Comparison of ENCODE assay signal across 8 cellular contexts in the genomic region with DNA sequence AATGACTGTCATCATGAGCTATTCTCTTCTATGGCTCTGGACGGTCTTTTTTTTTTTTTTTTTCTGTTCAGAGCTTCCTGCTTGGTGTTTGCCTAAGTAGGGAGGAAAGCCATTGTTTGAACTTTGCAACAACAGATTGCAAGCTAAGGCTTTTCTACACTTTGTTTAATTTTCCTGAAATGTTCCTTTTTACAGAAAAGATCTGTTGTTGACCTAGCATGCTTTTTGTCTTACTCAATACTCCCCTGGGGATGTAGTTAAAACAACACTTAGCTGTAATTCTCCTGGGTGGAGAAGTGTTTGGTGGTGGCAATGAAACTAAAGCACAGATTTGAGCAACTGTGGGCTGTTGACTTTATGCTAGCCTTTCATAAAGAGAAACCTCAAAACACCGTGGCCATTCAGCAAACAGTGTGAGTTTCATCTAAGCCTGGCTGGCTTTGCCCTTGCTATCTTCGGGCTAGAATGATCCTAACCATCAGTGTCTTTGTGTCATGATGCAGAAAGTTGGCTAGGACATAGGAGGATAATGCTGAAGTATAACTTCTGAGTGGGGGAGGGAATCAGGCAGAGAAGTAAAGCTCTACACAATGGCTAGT.
A peak's percentile ranks its signal among the peaks of the same experiment; 100 is the strongest.
DNase-seq lines count a peak whose midpoint lies in the region; ATAC-seq and TF ChIP-seq lines count a peak whose summit lies in the region.

No MANE protein-coding gene starts in this region.

- intact Hi-C loops in heart left ventricle (cut with DNase I) (no loop called here), thyroid gland (cut with DNase I) (no loop called here)

- no peak overlapping the region for H3K4me3 Mint-ChIP-seq in activated CD8-positive, alpha-beta memory T cell treated with anti-CD3 and anti-CD28 coated beads, Interleukin-2, amount 10 ng/mL, durations not matched to agents 7 days and 5 days
- no peak overlapping the region for H3K4me3 Mint-ChIP-seq in glutamatergic neuron (ENCODE audit: unreplicated experiment)

- 28 to 45% (median 37%) methylated on average over 3 of the region's 3 CpGs for WGBS in heart left ventricle, 4 donors
- 8 to 15% methylated on average over 3 of the region's 3 CpGs for WGBS in thyroid gland, 2 donors

- H3K27me3 ChIP-seq in heart left ventricle (no peaks in the 10 kb centered on the region), thyroid gland (no peaks in the 10 kb centered on the region), MG63 (no peaks in the 10 kb centered on the region)

- no peaks in the 10 kb centered on the region for H3K9me3 ChIP-seq in heart left ventricle
- no peaks in the 10 kb centered on the region for H3K9me3 ChIP-seq in thyroid gland
- no peaks in the 10 kb centered on the region for H3K9me3 ChIP-seq in MG63

- TF ChIP-seq CTCF in heart left ventricle (IDR thresholded peaks at IDR 0.05) (no peak), thyroid gland (IDR thresholded peaks at IDR 0.05) (no peak), glutamatergic neuron (IDR thresholded peaks at IDR 0.05; ENCODE audit: partially characterized antibody, unreplicated experiment) (no peak)

- no peaks in the 10 kb centered on the region for H3K36me3 ChIP-seq in heart left ventricle
- no peaks in the 10 kb centered on the region for H3K36me3 ChIP-seq in thyroid gland
- H3K36me3 ChIP-seq in MG63, result no peaks in the 10 kb centered on the region

- H3K4me3 ChIP-seq in heart left ventricle (peak overlapping the region in 2 of 12 donors; percentile 8 to 13), thyroid gland (replicated peaks in 1 of 3) (no peak overlapping the region), MG63 (no peak overlapping the region)

- DNase-seq in activated CD8-positive, alpha-beta memory T cell treated with anti-CD3 and anti-CD28 coated beads, Interleukin-2, amount 10 ng/mL, durations not matched to agents 7 days and 5 days, result no peak
- no peak for DNase-seq in activated CD8-positive, alpha-beta memory T cell treated with anti-CD3 and anti-CD28 coated beads for 24 hours
- DNase-seq in RPMI8226 (peak; percentile 48), heart left ventricle (no peak), thyroid gland (peak; percentile 17 to 33), MG63 (no peak), glutamatergic neuron (no peak)

- peaks cover 15% of the 10 kb centered on the region for H3K27me3 Mint-ChIP-seq in activated CD8-positive, alpha-beta memory T cell treated with anti-CD3 and anti-CD28 coated beads, Interleukin-2, amount 10 ng/mL, durations not matched to agents 7 days and 5 days
- peaks cover 2% of the 10 kb centered on the region for H3K27me3 Mint-ChIP-seq in glutamatergic neuron (ENCODE audit: unreplicated experiment)

- no peaks in the 10 kb centered on the region for H3K9me3 Mint-ChIP-seq in activated CD8-positive, alpha-beta memory T cell treated with anti-CD3 and anti-CD28 coated beads, Interleukin-2, amount 10 ng/mL, durations not matched to agents 7 days and 5 days (ENCODE audit: low read depth)
- H3K9me3 Mint-ChIP-seq in glutamatergic neuron (ENCODE audit: unreplicated experiment), result no peaks in the 10 kb centered on the region

- H3K27ac Mint-ChIP-seq in activated CD8-positive, alpha-beta memory T cell treated with anti-CD3 and anti-CD28 coated beads, Interleukin-2, amount 10 ng/mL, durations not matched to agents 7 days and 5 days, result peak overlapping the region; percentile 29
- H3K27ac Mint-ChIP-seq in glutamatergic neuron (ENCODE audit: unreplicated experiment), result no peak overlapping the region

- H3K4me1 ChIP-seq in heart left ventricle, result peaks cover 0 to 83% (median 15%) of the 10 kb centered on the region in 12 donors
- peaks cover 13 to 17% of the 10 kb centered on the region in 2 donors for H3K4me1 ChIP-seq in thyroid gland

- peaks cover 6% of the 10 kb centered on the region for H3K36me3 Mint-ChIP-seq in activated CD8-positive, alpha-beta memory T cell treated with anti-CD3 and anti-CD28 coated beads, Interleukin-2, amount 10 ng/mL, durations not matched to agents 7 days and 5 days
- no peaks in the 10 kb centered on the region for H3K36me3 Mint-ChIP-seq in glutamatergic neuron (ENCODE audit: unreplicated experiment)

- H3K27ac ChIP-seq in heart left ventricle (peak overlapping the region in 11 of 12 donors; percentile 6 to 84 (median 50)), thyroid gland (peak overlapping the region; percentile 56 to 69 (median 66))

- no peak for TF ChIP-seq POLR2A in heart left ventricle (IDR thresholded peaks at IDR 0.05)
- TF ChIP-seq POLR2A in thyroid gland (IDR thresholded peaks at IDR 0.05), result peak in 1 of 2 donors; percentile 32

- peaks cover 58% of the 10 kb centered on the region for H3K4me1 Mint-ChIP-seq in activated CD8-positive, alpha-beta memory T cell treated with anti-CD3 and anti-CD28 coated beads, Interleukin-2, amount 10 ng/mL, durations not matched to agents 7 days and 5 days
- H3K4me1 Mint-ChIP-seq in glutamatergic neuron (ENCODE audit: low read depth, unreplicated experiment), result peaks cover 4% of the 10 kb centered on the region

- peak; percentile 28 for ATAC-seq in activated CD8-positive, alpha-beta memory T cell treated with anti-CD3 and anti-CD28 coated beads, Interleukin-2, amount 10 ng/mL, durations not matched to agents 7 days and 5 days
- ATAC-seq in HG02884 (IDR thresholded peaks at IDR 0.05; ENCODE audit: unreplicated experiment), result peak; percentile 80
- peak; percentile 39 to 72 (median 66) for ATAC-seq in heart left ventricle

- CTCF ChIA-PET in activated CD8-positive, alpha-beta memory T cell treated with anti-CD3 and anti-CD28 coated beads, Interleukin-2, amount 10 ng/mL, durations not matched to agents 7 days and 5 days (lab: Charles Lee), result interaction anchor here (1.6 to 2.0 kb wide), 2 partner anchors 15 to 17 kb away, joined by 4 to 8 read pairs; no protein-coding TSS in a partner anchor

Comparison
In these comparisons a context has a peak if more than half of its experiments do, and no peak if none do; other contexts are left out.
1. ATAC-seq: peak in every context shown above with its lines; median percentile 80 in HG02884; 66 in heart left ventricle; 28 in activated CD8-positive, alpha-beta memory T cell treated with anti-CD3 and anti-CD28 coated beads, Interleukin-2, amount 10 ng/mL, durations not matched to agents 7 days and 5 days.
2. DNase-seq: peak in RPMI8226 (single experiment) and thyroid gland (2 of 2); none in activated CD8-positive, alpha-beta memory T cell treated with anti-CD3 and anti-CD28 coated beads, Interleukin-2, amount 10 ng/mL, durations not matched to agents 7 days and 5 days (single experiment), activated CD8-positive, alpha-beta memory T cell treated with anti-CD3 and anti-CD28 coated beads for 24 hours (single experiment), heart left ventricle (0 of 5), MG63 (single experiment) and glutamatergic neuron (single experiment).